ENCODE assay signal across 21 cellular contexts in the genomic region with DNA sequence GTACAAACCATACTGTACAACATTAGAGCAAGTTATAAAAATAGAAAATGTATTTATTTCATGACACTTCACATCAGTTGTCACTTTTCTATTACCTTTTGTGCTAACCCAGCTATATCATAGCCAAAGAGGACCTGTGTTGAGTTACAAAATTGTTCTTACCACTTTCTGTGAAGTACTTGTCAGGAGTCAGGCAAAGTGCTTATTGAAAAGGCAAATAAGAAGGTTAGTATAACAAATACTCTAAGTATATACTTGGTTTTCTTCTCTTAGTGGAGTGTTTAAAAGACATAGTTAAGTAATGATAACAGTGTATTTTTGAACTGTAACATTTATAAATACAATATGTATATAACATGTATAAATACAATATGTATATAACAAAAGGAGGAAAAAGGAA.
A peak's percentile ranks its signal among the peaks of the same experiment; 100 is the strongest.
DNase-seq lines count a peak whose midpoint lies in the region; ATAC-seq, FAIRE-seq and TF ChIP-seq lines count a peak whose summit lies in the region.
"Had no signal": no experiment of that assay in that cellular context is flagged by ENCODE, and none has a peak within 500 bp of the region (broad histone marks: within the 10 kb centered on the region; RNA-seq: fewer than 3 reads in every experiment).

No MANE protein-coding gene starts in this region.

- H3K9ac ChIP-seq in GM12878 (ENCODE audit: control insufficient read depth, insufficient read depth, low read length) (no peak overlapping the region), mammary epithelial cell (ENCODE audit: insufficient read depth, low read length) (no peak overlapping the region)
- H3K9ac ChIP-seq: BLaER1 treated with 17β-estradiol and CSF1 and Interleukin-3, amounts not matched to agents 10 nM and 100 nM; GM23248 had no signal

- no TSS peak for BruUV-seq in GM12878 (replicated peaks; lab: Mats Ljungman, UMichigan)
- BruUV-seq in mammary epithelial cell (replicated peaks; lab: Mats Ljungman, UMichigan), result no TSS peak

- TF ChIP-seq POLR2A in GM12878 (IDR thresholded peaks at IDR 0.05; ENCODE audit: low read depth, low read length) (no peak), GM12892 (IDR thresholded peaks at IDR 0.05; ENCODE audit: low read depth, low read length) (no peak)

- TF ChIP-seq EP300 in GM12878 (IDR thresholded peaks at IDR 0.05; ENCODE audit: borderline replicate concordance in 1 of 2, control insufficient read depth in 1 of 2, low read depth in 2 of 2, low read length in 2 of 2), result no peak

- dilution Hi-C loops in mammary epithelial cell (cut with HindIII; ENCODE audit: low sequenced_read_pairs), result no loop called here

- SMC1A ChIA-PET in GM12878 (lab: Charles Lee; ENCODE audit: uncharacterized antibody, unreplicated experiment), result interaction anchor here (0.5 to 3.2 kb wide), 8 partner anchors 9 to 386 kb away, joined by 3 to 18 read pairs (median 4); no protein-coding TSS in a partner anchor

- FAIRE-seq in GM12878 (lab: Jason Lieb, UNC), result peak; percentile 61
- peak; percentile 52 for FAIRE-seq in frontal cortex (lab: Jason Lieb, UNC)
- FAIRE-seq in GM12892 (lab: Jason Lieb, UNC), result no peak
- FAIRE-seq: A549, H1 had no signal

- H3K27ac ChIP-seq in GM12878 (ENCODE audit: control insufficient read depth, insufficient read depth) (no peak overlapping the region), mammary epithelial cell (ENCODE audit: insufficient read depth, low read depth, low read length) (no peak overlapping the region)
- H3K27ac ChIP-seq: A549; BLaER1 treated with 17β-estradiol and CSF1 and Interleukin-3, amounts not matched to agents 10 nM and 100 nM; GM23248 had no signal

- H3K4me1 ChIP-seq in GM12878 (ENCODE audit: control insufficient read depth, insufficient read depth, low read length) (peaks cover 7% of the 10 kb centered on the region), mammary epithelial cell (ENCODE audit: insufficient read depth, low read length) (peaks cover 4% of the 10 kb centered on the region)
- H3K4me1 ChIP-seq: A549; BLaER1 treated with 17β-estradiol and CSF1 and Interleukin-3, amounts not matched to agents 10 nM and 100 nM had no signal

- POLR2A ChIA-PET in GM12878 (lab: Charles Lee), result interaction anchor here (1.1 to 1.4 kb wide), 3 partner anchors 10 to 18 kb away, joined by 3 read pairs; no protein-coding TSS in a partner anchor

- no peaks in the 10 kb centered on the region for H3K36me3 ChIP-seq in GM12878 (ENCODE audit: control insufficient read depth in 2 of 2, insufficient read depth in 2 of 2, low read length in 1 of 2)
- H3K36me3 ChIP-seq in mammary epithelial cell (ENCODE audit: insufficient read depth, low read length), result no peaks in the 10 kb centered on the region
- H3K36me3 ChIP-seq: BE2C had no signal

- no peak overlapping the region for H2AFZ ChIP-seq in GM12878 (ENCODE audit: control insufficient read depth, low read depth, low read length)
- H2AFZ ChIP-seq in mammary epithelial cell (ENCODE audit: low read depth, low read length), result no peak overlapping the region
- H2AFZ ChIP-seq: GM23248 had no signal

- no peak for ATAC-seq in GM12878
- ATAC-seq: A549 had no signal

- H4K20me1 ChIP-seq in GM12878 (ENCODE audit: control insufficient read depth, insufficient read depth), result no peaks in the 10 kb centered on the region
- no peaks in the 10 kb centered on the region for H4K20me1 ChIP-seq in mammary epithelial cell (ENCODE audit: insufficient read depth, low read length)

- DNase-seq in NCI-H748 (lab: John Stamatoyannopoulos, UW; ENCODE audit: unreplicated experiment) (peak; percentile 6), NCI-H748 treated with DMSO at 0.1 percent for 48 hours (lab: John Stamatoyannopoulos, UW) (no peak), GM12878 (ENCODE audit: low read depth, low spot score) (no peak), frontal cortex (ENCODE audit: low spot score in 2 of 2) (no peak), mammary epithelial cell (no peak), GM12892 (ENCODE audit: insufficient read length) (no peak)
- DNase-seq: 8988T; ACHN; AML-193; BE2C; CD4-positive, alpha-beta T cell; CD8-positive, alpha-beta memory T cell; DMS53; DMS79 treated with DMSO at 0.1 percent for 48 hours; GF-D8; GM23248; H7; HCEC 1CT had no signal

- RAD21 ChIA-PET in GM12878 (lab: Charles Lee; ENCODE audit: unreplicated experiment), result interaction anchor here (1.1 to 2.8 kb wide), 6 partner anchors 8 to 34 kb away, joined by 3 to 9 read pairs (median 4); no protein-coding TSS in a partner anchor

- intact Hi-C loops in GM12878 (cut with micrococcal nuclease; ENCODE audit: unreplicated experiment) (no loop called here), mammary epithelial cell (cut with micrococcal nuclease) (no loop called here)

- H3K4me2 ChIP-seq in GM12878 (ENCODE audit: control insufficient read depth, insufficient read depth) (no peak overlapping the region), mammary epithelial cell (ENCODE audit: insufficient read depth, low read depth, low read length) (no peak overlapping the region)
- H3K4me2 ChIP-seq: A549; BLaER1 treated with 17β-estradiol and CSF1 and Interleukin-3, amounts not matched to agents 10 nM and 100 nM had no signal

- H3K27me3 ChIP-seq in GM12878 (replicated peaks in 1 of 2; ENCODE audit: control insufficient read depth in 2 of 2, insufficient read depth in 2 of 2, low read length in 1 of 2) (no peaks in the 10 kb centered on the region), mammary epithelial cell (ENCODE audit: insufficient read depth, low read length) (no peaks in the 10 kb centered on the region)
- H3K27me3 ChIP-seq: BE2C; BLaER1 treated with 17β-estradiol and CSF1 and Interleukin-3, amounts not matched to agents 10 nM and 100 nM had no signal

- CTCF ChIA-PET in GM12878 (lab: Yijun Ruan, JAX) (interaction anchor here (0.7 to 1.4 kb wide), 3 partner anchors 9 to 808 kb away, joined by 3 to 5 read pairs (median 4); no protein-coding TSS in a partner anchor), mammary epithelial cell (lab: Charles Lee; ENCODE audit: low non-redundant PET) (no interaction called here)

- no peak for TF ChIP-seq RAD21 in GM12878 (IDR thresholded peaks at IDR 0.05; ENCODE audit: insufficient read depth, low read depth, low read length)

- H3K9me3 ChIP-seq in GM12878 (replicated peaks; ENCODE audit: control insufficient read depth, insufficient read depth, low read length) (no peaks in the 10 kb centered on the region; the same call in 1 of the 3 replicates), mammary epithelial cell (replicated peaks; ENCODE audit: insufficient read depth, low read length) (no peaks in the 10 kb centered on the region)
- H3K9me3 ChIP-seq: A549; BE2C; BLaER1 treated with 17β-estradiol and CSF1 and Interleukin-3, amounts not matched to agents 10 nM and 100 nM had no signal

- in situ Hi-C loops in GM12878 (cut with MboI), result no loop called here
- in situ Hi-C loops in mammary epithelial cell (cut with MboI; ENCODE audit: low sequenced_read_pairs in 2 of 2), result no loop called here

- no peak for TF ChIP-seq CTCF in GM12878 (IDR thresholded peaks at IDR 0.05 in 2 of 3, conservative IDR thresholded peaks at IDR 0.05 in 1 of 3; ENCODE audit: control insufficient read depth in 2 of 3, extremely low read depth in 1 of 3, insufficient read depth in 1 of 3, low read depth in 3 of 3, low read length in 3 of 3)
- no peak for TF ChIP-seq CTCF in mammary epithelial cell (conservative IDR thresholded peaks at IDR 0.05 in 1 of 2, IDR thresholded peaks at IDR 0.05 in 1 of 2; ENCODE audit: extremely low read depth in 1 of 2, insufficient read depth in 1 of 2, low read depth in 1 of 2, low read length in 2 of 2)

- peaks cover 18% of the 10 kb centered on the region for H3K79me2 ChIP-seq in GM12878 (ENCODE audit: control insufficient read depth, insufficient read depth, low read length)
- peaks cover 2% of the 10 kb centered on the region for H3K79me2 ChIP-seq in mammary epithelial cell (ENCODE audit: insufficient read depth, low read length)

- H3K4me3 ChIP-seq in GM12878 (no peak overlapping the region), mammary epithelial cell (replicated peaks in 1 of 3; ENCODE audit: insufficient read depth in 1 of 3, low read depth in 2 of 3, low read length in 3 of 3) (no peak overlapping the region)
- H3K4me3 ChIP-seq: A549; BLaER1 treated with 17β-estradiol and CSF1 and Interleukin-3, amounts not matched to agents 10 nM and 100 nM; GM23248 had no signal

TF ChIP-seq in GM12878, 131 proteins besides CTCF, POLR2A, EP300 and RAD21 (continues in another document):
- TF ChIP-seq, protein P1, sequence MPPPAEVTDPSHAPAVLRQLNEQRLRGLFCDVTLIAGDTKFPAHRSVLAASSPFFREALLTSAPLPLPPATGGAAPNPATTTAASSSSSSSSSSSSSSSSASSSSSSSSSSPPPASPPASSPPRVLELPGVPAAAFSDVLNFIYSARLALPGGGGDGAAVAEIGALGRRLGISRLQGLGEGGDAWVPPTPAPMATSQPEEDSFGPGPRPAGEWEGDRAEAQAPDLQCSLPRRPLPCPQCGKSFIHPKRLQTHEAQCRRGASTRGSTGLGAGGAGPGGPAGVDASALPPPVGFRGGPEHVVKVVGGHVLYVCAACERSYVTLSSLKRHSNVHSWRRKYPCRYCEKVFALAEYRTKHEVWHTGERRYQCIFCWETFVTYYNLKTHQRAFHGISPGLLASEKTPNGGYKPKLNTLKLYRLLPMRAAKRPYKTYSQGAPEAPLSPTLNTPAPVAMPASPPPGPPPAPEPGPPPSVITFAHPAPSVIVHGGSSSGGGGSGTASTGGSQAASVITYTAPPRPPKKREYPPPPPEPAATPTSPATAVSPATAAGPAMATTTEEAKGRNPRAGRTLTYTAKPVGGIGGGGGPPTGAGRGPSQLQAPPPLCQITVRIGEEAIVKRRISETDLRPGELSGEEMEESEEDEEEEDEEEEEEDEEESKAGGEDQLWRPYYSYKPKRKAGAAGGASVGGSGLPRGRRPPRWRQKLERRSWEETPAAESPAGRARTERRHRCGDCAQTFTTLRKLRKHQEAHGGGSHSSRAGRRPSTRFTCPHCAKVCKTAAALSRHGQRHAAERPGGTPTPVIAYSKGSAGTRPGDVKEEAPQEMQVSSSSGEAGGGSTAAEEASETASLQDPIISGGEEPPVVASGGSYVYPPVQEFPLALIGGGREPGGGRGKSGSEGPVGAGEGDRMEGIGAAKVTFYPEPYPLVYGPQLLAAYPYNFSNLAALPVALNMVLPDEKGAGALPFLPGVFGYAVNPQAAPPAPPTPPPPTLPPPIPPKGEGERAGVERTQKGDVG (CRISPR knock-in tag; IDR thresholded peaks at IDR 0.05), result no peak
- TF ChIP-seq PAX5 (IDR thresholded peaks at IDR 0.05; ENCODE audit: borderline replicate concordance, low read depth, low read length) (no peak), EZH2 (IDR thresholded peaks at IDR 0.05; ENCODE audit: borderline replicate concordance, control insufficient read depth, low read depth, low read length) (no peak), ATF7 (IDR thresholded peaks at IDR 0.05; ENCODE audit: low read depth) (no peak), ZNF207 (IDR thresholded peaks at IDR 0.05; ENCODE audit: borderline replicate concordance) (no peak), YBX1 (IDR thresholded peaks at IDR 0.05) (no peak), NBN (IDR thresholded peaks at IDR 0.05) (no peak)
